In the genomic region with DNA sequence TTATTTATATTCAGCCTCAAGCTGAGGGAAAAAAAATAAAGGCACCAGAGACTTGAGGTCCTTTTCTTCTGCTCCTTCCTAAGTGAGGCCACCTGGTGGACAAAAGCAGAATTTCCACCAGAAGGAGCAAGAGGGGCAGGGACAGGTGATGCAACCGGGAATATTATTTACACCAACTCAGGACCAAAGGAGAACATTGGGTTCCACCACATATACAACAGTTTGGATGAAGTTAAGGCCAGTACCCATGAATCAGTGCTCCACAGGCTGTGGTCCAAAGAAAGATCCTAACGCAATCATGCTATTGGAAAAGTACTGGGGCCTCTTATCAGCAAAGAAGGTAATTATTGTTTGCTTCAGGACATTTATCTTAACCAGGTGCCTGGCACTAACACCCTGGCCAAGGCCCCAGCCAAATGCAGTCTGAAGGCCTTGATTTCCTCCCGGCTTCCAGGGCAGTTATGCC, we compare ENCODE assay signal across 8 cellular contexts. TPM values are rescaled to one million over a fixed set of nuclear protein-coding genes. Genes with fewer than 3 reads are reported as not detected.
A peak's percentile ranks its signal among the peaks of the same experiment; 100 is the strongest.
DNase-seq lines count a peak whose midpoint lies in the region; ATAC-seq, FAIRE-seq and TF ChIP-seq lines count a peak whose summit lies in the region.

No MANE protein-coding gene starts in this region.

- H3K27me3 ChIP-seq in right lobe of liver, result no peaks in the 10 kb centered on the region

- CTCF ChIA-PET in A549 (lab: Yijun Ruan, JAX), result interaction anchor here (0.6 to 9.8 kb wide), 19 partner anchors 8 to 824 kb away, joined by 3 to 92 read pairs (median 6); a partner anchor contains a TSS

- DNase-seq in A549 (ENCODE audit: low read depth in 1 of 2, low spot score in 1 of 2) (peak; percentile 67 to 86), GM13976 (ENCODE audit: low spot score) (peak; percentile 53), NCI-H2081 treated with DMSO at 0.1 percent for 48 hours (lab: John Stamatoyannopoulos, UW) (peak; percentile 23), coronary artery (ENCODE audit: low spot score) (peak; percentile 88), right lobe of liver (peak; percentile 48 to 83 (median 70))
- peak; percentile 41 for DNase-seq in activated CD4-positive, alpha-beta T cell treated with anti-CD3 and anti-CD28 coated beads for 1 hour
- DNase-seq in stimulated activated CD8-positive, alpha-beta memory T cell treated with anti-CD3 and anti-CD28 coated beads, Interleukin-12 subunit alpha, Interleukin-12 subunit beta, amount 100 ng/mL, for 1 hour (ENCODE audit: low read depth), result peak; percentile 44

- FAIRE-seq in A549 (lab: Jason Lieb, UNC), result peak; percentile 99

- intact Hi-C loops in right lobe of liver (cut with DNase I), result loop anchor here in 1 of 2 donors (10.0 kb wide), 1 partner anchor 57 kb away; a partner anchor contains a TSS

- TF ChIP-seq EP300 in A549 (IDR thresholded peaks at IDR 0.05), result no peak

- peaks cover 34% of the 10 kb centered on the region for H3K4me1 ChIP-seq in A549
- peaks cover 0 to 17% (median 4%) of the 10 kb centered on the region in 4 donors for H3K4me1 ChIP-seq in right lobe of liver

- peaks cover 0 to 11% (median 0%) of the 10 kb centered on the region in 4 donors for H3K36me3 ChIP-seq in right lobe of liver

- peak in 1 of 2 experiments; percentile 57; a peak in 3 of 6 replicates for ATAC-seq in A549
- ATAC-seq in right lobe of liver, result peak; percentile 54 to 82 (median 58)
- ATAC-seq in HG03097 (IDR thresholded peaks at IDR 0.05; ENCODE audit: low FRiP score, unreplicated experiment), result no peak

- TF ChIP-seq CTCF in A549 (IDR thresholded peaks at IDR 0.05) (peak; percentile 70), GM13976 (IDR thresholded peaks at IDR 0.05; ENCODE audit: borderline replicate concordance, control extremely low read depth, extremely low read depth, insufficient read depth, missing control alignments) (peak; percentile 61), coronary artery (IDR thresholded peaks at IDR 0.05) (peak; percentile 77), right lobe of liver (IDR thresholded peaks at IDR 0.05) (peak; percentile 88 to 91 (median 88))

- TF ChIP-seq RAD21 in A549 (conservative IDR thresholded peaks at IDR 0.05 in 1 of 2, IDR thresholded peaks at IDR 0.05 in 1 of 2), result peak; percentile 61 to 68

- peak overlapping the region; percentile 53 for H3K4me2 ChIP-seq in A549

- POLR2A ChIA-PET in A549 (lab: Yijun Ruan, JAX), result interaction anchor here (2.9 to 6.2 kb wide), 3 partner anchors 14 to 58 kb away, joined by 26 to 57 read pairs (median 29); a partner anchor contains a TSS

- H3K9me3 ChIP-seq in A549 (no peaks in the 10 kb centered on the region), right lobe of liver (no peaks in the 10 kb centered on the region)

- in situ Hi-C loops in GM13976 (cut with MboI; ENCODE audit: low sequenced_read_pairs, unreplicated experiment), result no loop called here

- 21% methylated on average over 3 of the region's 3 CpGs for WGBS in A549 (ENCODE audit: missing lambda C conversion rate)
- WGBS in right lobe of liver (ENCODE audit: insufficient coverage, low coverage, low lambda C conversion rate, missing lambda C conversion rate), result 22% methylated on average over 3 of the region's 3 CpGs

- H3K27ac ChIP-seq in A549 (peak overlapping the region; percentile 89), coronary artery (peak overlapping the region; percentile 11 to 64), right lobe of liver (peak overlapping the region in 2 of 3 donors; percentile 72 to 86)

- peak overlapping the region; percentile 7; the same call in 1 of the 3 replicates for H3K4me3 ChIP-seq in A549
- H3K4me3 ChIP-seq in coronary artery, result no peak overlapping the region
- H3K4me3 ChIP-seq in right lobe of liver, result no peak overlapping the region

- TF ChIP-seq POLR2A in A549 (IDR thresholded peaks at IDR 0.05; ENCODE audit: low read length) (no peak), right lobe of liver (IDR thresholded peaks at IDR 0.05) (no peak)

TF ChIP-seq in A549, 52 proteins besides CTCF, POLR2A, EP300 and RAD21:
- TF ChIP-seq SMC3 (IDR thresholded peaks at IDR 0.05) (peak; percentile 82), CEBPB (IDR thresholded peaks at IDR 0.05) (peak; percentile 59 to 79; a peak in 3 of 4 replicates), NPAS2 (CRISPR knock-in tag; IDR thresholded peaks at IDR 0.05; ENCODE audit: borderline replicate concordance) (no peak), POLR2AphosphoS2 (conservative IDR thresholded peaks at IDR 0.05; ENCODE audit: low read length) (no peak), HEYL (CRISPR knock-in tag; IDR thresholded peaks at IDR 0.05) (no peak)

RNA-seq across cellular contexts. Expression of a gene that starts 57.4 kb away (rescaled TPM):
- polyA plus RNA-seq in A549 (2011; rRNA removed) (51.8 and 65.4 TPM in 2 replicates), A549 (2017; fragmentation: RNase III; extraction: RNeasy Plus Mini Kit Qiagen cat#74134 plus additional on column Dnase treatment) (10.8 to 13.3 TPM (median 12.2 TPM) in 3 replicates)
- polyA plus RNA-seq in A549 (2012; cell fraction: cytosol; rRNA removed), result 24.0 and 25.1 TPM in 2 replicates
- 55.5 and 76.3 TPM in 2 replicates for polyA plus RNA-seq in A549 (2012; cell fraction: nucleus; rRNA removed)
- 31.0 and 33.9 TPM in 2 replicates for polyA minus RNA-seq in A549 (2011; rRNA and poly(A)+ RNA removed)
- 100 to 1,000 TPM in 2 of 6 experiments, 10 to 100 TPM in 3, 1 to 10 TPM in 1; 7.4 to 118 (median 60.3) TPM for total RNA-seq in right lobe of liver

RNA-seq across cellular contexts. Expression of a gene that starts 59.3 kb away (rescaled TPM):
- polyA plus RNA-seq in A549 (2011; rRNA removed), result not detected in 2 replicates
- not detected in 2 replicates for polyA plus RNA-seq in A549 (2012; cell fraction: cytosol; rRNA removed)
- not detected in 2 replicates for polyA plus RNA-seq in A549 (2012; cell fraction: nucleus; rRNA removed)
- not detected in 3 replicates for polyA plus RNA-seq in A549 (2017; fragmentation: RNase III; extraction: RNeasy Plus Mini Kit Qiagen cat#74134 plus additional on column Dnase treatment)
- not detected in 2 replicates for polyA minus RNA-seq in A549 (2011; rRNA and poly(A)+ RNA removed)
- not detected for total RNA-seq in right lobe of liver

Comparison
In these comparisons a context has a peak if more than half of its experiments do, and no peak if none do; other contexts are left out.
1. DNase-seq: peak in every context shown above with its lines; median percentile 88 in coronary artery; 76 in A549; 70 in right lobe of liver; 53 in GM13976; 44 in stimulated activated CD8-positive, alpha-beta memory T cell treated with anti-CD3 and anti-CD28 coated beads, Interleukin-12 subunit alpha, Interleukin-12 subunit beta, amount 100 ng/mL, for 1 hour; 41 in activated CD4-positive, alpha-beta T cell treated with anti-CD3 and anti-CD28 coated beads for 1 hour; 23 in NCI-H2081 treated with DMSO at 0.1 percent for 48 hours.
2. H3K27ac ChIP-seq: peak in every context shown above with its lines; median percentile 89 in A549; 79 in right lobe of liver; 38 in coronary artery.